Comparison of ENCODE assay signal across 23 cellular contexts in the genomic region with DNA sequence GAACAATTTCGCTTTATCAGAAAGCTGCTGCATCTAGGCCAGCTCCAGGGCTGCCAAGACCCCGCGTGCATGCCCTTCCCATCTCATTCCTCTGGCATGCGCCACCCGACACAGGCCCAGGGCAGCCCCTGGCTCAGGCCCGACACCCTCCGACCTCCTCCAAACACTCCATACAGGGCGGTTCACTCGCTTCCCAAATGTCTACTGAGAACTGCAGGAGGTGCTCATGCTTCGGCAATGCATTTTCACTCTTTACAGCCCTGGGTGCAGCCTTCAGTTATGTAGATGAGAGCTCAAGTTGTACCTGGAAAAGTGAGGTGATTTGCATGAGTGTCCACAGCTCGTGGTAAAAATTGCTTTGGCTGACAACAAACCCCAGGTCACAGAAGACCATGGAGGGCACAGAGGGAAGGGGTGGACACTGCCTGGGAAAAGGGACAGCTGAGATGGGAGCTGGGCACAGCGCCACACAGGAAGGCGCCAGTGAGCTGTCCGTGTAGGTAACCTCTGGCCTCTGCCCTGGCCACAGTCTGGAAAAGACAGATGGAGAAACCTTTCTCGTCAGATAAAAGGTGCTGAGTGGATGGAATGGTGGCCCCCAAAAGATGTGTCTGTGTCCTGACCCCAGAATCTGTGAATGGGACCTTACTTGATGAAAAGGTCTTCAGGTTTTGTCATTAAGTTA.
DNase-seq lines count a peak whose midpoint lies in the region; ATAC-seq and TF ChIP-seq lines count a peak whose summit lies in the region.
"Had no signal": no experiment of that assay in that cellular context is flagged by ENCODE, and none has a peak within 500 bp of the region (broad histone marks: within the 10 kb centered on the region; RNA-seq: fewer than 3 reads in every experiment).

No MANE protein-coding gene starts in this region.

- no peak overlapping the region for H4K91ac ChIP-seq in trophoblast cell (ENCODE audit: low read depth, low read length)

- no peak overlapping the region for H3K4me2 ChIP-seq in trophoblast cell (ENCODE audit: low read length)

- H3K27ac ChIP-seq in spleen (no peak overlapping the region), trophoblast cell (ENCODE audit: low read depth, low read length) (no peak overlapping the region), psoas muscle (no peak overlapping the region)
- H3K27ac ChIP-seq: SJCRH30 had no signal

- H4K8ac ChIP-seq in trophoblast cell (ENCODE audit: low read depth, low read length) = no peak overlapping the region

- H3K36me3 ChIP-seq in H7 (replicated peaks; ENCODE audit: control insufficient read depth, insufficient read depth, low read length) (no peaks in the 10 kb centered on the region), spleen (no peaks in the 10 kb centered on the region), trophoblast cell (ENCODE audit: control insufficient read depth in 1 of 2, insufficient read depth in 2 of 2, low read length in 2 of 2) (no peaks in the 10 kb centered on the region), psoas muscle (ENCODE audit: insufficient read depth in 1 of 2, low read depth in 1 of 2) (no peaks in the 10 kb centered on the region)
- H3K36me3 ChIP-seq: SJCRH30 had no signal

- H3K4me3 ChIP-seq in H7 (ENCODE audit: insufficient read depth, low read depth, low read length) = no peak overlapping the region
- H3K4me3 ChIP-seq in spleen = no peak overlapping the region
- H3K4me3 ChIP-seq in trophoblast cell (ENCODE audit: low read depth, low read length) = no peak overlapping the region
- no peak overlapping the region for H3K4me3 ChIP-seq in psoas muscle
- H3K4me3 ChIP-seq: GM12878, K562, SJCRH30 had no signal

- intact Hi-C loops in spleen (cut with DNase I; ENCODE audit: low total_unique reads) = no loop called here
- intact Hi-C loops in psoas muscle (cut with DNase I) = no loop called here

- H2BK5ac ChIP-seq in trophoblast cell (ENCODE audit: low read depth, low read length, poor library complexity) = no peak overlapping the region

- no peak overlapping the region for H2AFZ ChIP-seq in trophoblast cell (ENCODE audit: insufficient read depth, low read length, poor library complexity)

- no peak overlapping the region for H3K4ac ChIP-seq in trophoblast cell (ENCODE audit: low read depth, low read length)

- H3K14ac ChIP-seq in trophoblast cell (ENCODE audit: low read length) = no peak overlapping the region

- TF ChIP-seq POLR2A in spleen (IDR thresholded peaks at IDR 0.05) = no peak

- peak; percentile 55 for DNase-seq in H7
- DNase-seq in NCI-H526 (lab: John Stamatoyannopoulos, UW) = peak; percentile 56 to 72
- DNase-seq in islet precursor cell = peak; percentile 21
- peak; percentile 67 for DNase-seq in spleen
- DNase-seq in GM19240 (ENCODE audit: insufficient read length, low spot score) = no peak
- DNase-seq in trophoblast cell = no peak
- DNase-seq in psoas muscle = no peak
- DNase-seq: C1 segment of cervical spinal cord; CD4-positive, alpha-beta memory T cell; COR-L47; DMS53; Kasumi-1; NCI-H1092 treated with DMSO at 0.1 percent for 48 hours; NCI-H1436; NCI-H187 treated with DMSO at 0.1 percent for 48 hours; NCI-H524; NCI-H82; NK-92 treated with Interleukin-12 subunit alpha and Interleukin-12 subunit beta, amount 100 ng/mL, for 24 hours; PC-3; SJCRH30 had no signal

- H3K9me3 ChIP-seq in spleen (no peaks in the 10 kb centered on the region), trophoblast cell (ENCODE audit: insufficient read depth, low read depth, low read length) (peaks cover 3% of the 10 kb centered on the region), psoas muscle (no peaks in the 10 kb centered on the region)
- H3K9me3 ChIP-seq: SJCRH30 had no signal

- TF ChIP-seq CTCF in spleen (IDR thresholded peaks at IDR 0.05 in 8 of 11, conservative IDR thresholded peaks at IDR 0.05 in 3 of 11) (no peak), psoas muscle (IDR thresholded peaks at IDR 0.05) (no peak)

- H4K12ac ChIP-seq in trophoblast cell (ENCODE audit: low read depth, low read length) = no peak overlapping the region

- H3K79me1 ChIP-seq in trophoblast cell (ENCODE audit: low read length) = no peaks in the 10 kb centered on the region

- no peak overlapping the region for H2BK120ac ChIP-seq in trophoblast cell (ENCODE audit: insufficient read depth, low read length, poor library complexity)

- no peaks in the 10 kb centered on the region for H3K27me3 ChIP-seq in H7 (ENCODE audit: control insufficient read depth, insufficient read depth, low read length)
- H3K27me3 ChIP-seq in spleen (replicated peaks in 1 of 7) = peaks cover 0 to 66% (median 6%) of the 10 kb centered on the region in 7 donors
- no peaks in the 10 kb centered on the region for H3K27me3 ChIP-seq in trophoblast cell (ENCODE audit: insufficient read depth, low read length)
- no peaks in the 10 kb centered on the region for H3K27me3 ChIP-seq in psoas muscle (ENCODE audit: insufficient read depth in 3 of 3, low read length in 2 of 3)

- 79 to 95% (median 83%) methylated on average over 15 of the region's 15 CpGs for WGBS in spleen, 5 donors
- no CpG with 5 or more reads among the region's 15 CpGs for WGBS in trophoblast cell (ENCODE audit: extremely low coverage, insufficient coverage, insufficient read length)
- 73 to 78% (median 77%) methylated on average over 15 of the region's 15 CpGs for WGBS in psoas muscle, 3 donors

- no peak overlapping the region for H3K9ac ChIP-seq in trophoblast cell (ENCODE audit: low read length)

- no peak overlapping the region for H2AK5ac ChIP-seq in trophoblast cell (ENCODE audit: low read length)

- no peaks in the 10 kb centered on the region for H3K79me2 ChIP-seq in trophoblast cell (ENCODE audit: control insufficient read depth, insufficient read depth, low read length, poor library complexity)

- H3K18ac ChIP-seq in trophoblast cell (ENCODE audit: low read length) = no peak overlapping the region

- no peak overlapping the region for H2BK12ac ChIP-seq in trophoblast cell (ENCODE audit: low read length)

- H3K4me1 ChIP-seq in spleen = no peaks in the 10 kb centered on the region
- no peaks in the 10 kb centered on the region for H3K4me1 ChIP-seq in trophoblast cell (ENCODE audit: control insufficient read depth in 1 of 2, insufficient read depth in 2 of 2, low read length in 2 of 2)
- H3K4me1 ChIP-seq in psoas muscle = no peaks in the 10 kb centered on the region
- H3K4me1 ChIP-seq: SJCRH30 had no signal

- ATAC-seq in psoas muscle = no peak
- ATAC-seq: GM12878, K562, PC-3, SK-N-SH treated with all-trans-retinoic acid at 6 μM for 48 hours had no signal

- H3K23ac ChIP-seq in trophoblast cell (ENCODE audit: low read length) = no peak overlapping the region

Comparison
In these comparisons a context has a peak if more than half of its experiments do, and no peak if none do; other contexts are left out.
1. DNase-seq: peak in H7 (single experiment), NCI-H526 (2 of 2), islet precursor cell (single experiment) and spleen (single experiment); none in GM19240 (single experiment), trophoblast cell (0 of 2) and psoas muscle (0 of 2).